1 cellular context compared by ENCODE assay signal in the genomic region with DNA sequence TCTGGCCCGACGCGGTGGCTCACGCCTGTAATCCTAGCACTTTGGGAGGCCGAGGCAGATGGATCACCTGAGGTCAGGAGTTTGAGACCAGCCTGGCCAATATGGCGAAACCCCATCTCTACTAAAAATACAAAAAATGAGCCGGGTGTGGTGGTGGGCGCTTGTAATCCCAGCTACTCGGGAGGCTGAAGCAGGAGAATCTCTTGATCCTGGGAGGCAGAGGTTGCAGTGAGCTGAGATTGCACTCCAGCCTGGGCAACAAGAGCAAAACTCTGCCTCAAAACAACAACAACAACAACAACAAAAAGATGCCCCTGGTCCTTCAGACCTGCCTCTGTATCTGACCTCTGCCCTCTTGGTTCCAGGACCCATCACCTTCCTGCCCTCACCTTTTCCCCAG.
A peak's percentile ranks its signal among the peaks of the same experiment; 100 is the strongest.
TF ChIP-seq lines count a peak whose summit lies in the region.

No MANE protein-coding gene starts in this region.

TF ChIP-seq in HCT116, 20 proteins besides CTCF, POLR2A, EP300 and RAD21:
- TF ChIP-seq POLR2AphosphoS5 (IDR thresholded peaks at IDR 0.05; ENCODE audit: low read depth, low read length) = peak; percentile 22; the same call in 1 of the 2 replicates
